Comparison of ENCODE assay signal across 8 cellular contexts in the genomic region with DNA sequence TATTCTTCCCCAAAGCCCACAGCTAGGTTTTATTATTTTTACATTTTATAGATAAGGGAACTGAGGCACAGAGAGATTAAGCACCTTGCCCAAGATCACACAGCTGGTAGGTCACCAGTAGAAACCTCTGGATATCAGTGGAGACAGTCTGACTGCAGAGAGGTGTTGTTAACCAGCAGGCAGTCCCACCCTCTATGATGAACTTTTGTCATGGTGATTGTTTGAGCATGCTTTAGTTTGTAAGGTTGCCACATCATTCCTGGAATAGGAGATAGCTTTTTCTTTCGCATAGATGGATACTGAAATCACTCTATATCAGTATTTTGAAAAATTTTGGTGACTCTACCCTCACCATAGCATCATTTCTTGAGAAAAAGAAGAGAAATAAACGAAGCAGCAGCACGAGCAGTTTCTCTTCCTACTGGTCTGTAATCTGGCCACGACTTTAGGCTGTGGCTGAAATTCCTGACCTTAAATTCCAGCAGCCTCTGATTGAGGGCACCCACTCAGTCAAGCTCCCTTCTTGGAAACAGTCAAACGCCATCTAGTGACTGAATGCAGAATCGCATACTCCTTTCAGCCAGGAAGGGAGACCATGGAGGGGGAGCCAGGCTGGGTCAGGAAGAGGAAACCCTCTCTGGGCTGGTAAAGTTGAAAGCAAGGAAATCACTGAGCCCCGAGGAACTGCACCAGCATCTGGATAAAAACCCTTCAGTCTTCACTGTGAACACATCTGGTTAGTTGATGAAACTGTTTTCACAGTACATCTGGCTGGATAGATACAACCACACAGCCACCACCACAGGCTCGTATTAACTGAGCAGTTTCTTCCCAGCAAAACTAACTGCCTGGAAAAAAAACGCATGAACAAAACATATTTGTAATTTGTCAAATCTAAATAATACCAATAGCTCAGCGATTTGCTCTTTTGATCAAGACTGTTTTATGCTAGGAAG.
DNase-seq lines count a peak whose midpoint lies in the region; ATAC-seq and TF ChIP-seq lines count a peak whose summit lies in the region.

No MANE protein-coding gene starts in this region.

- CTCF ChIA-PET in activated B cell treated with CpG ODN at 0.5 μM for 24 hours (lab: Charles Lee), result interaction anchor here (0.6 to 4.5 kb wide), 37 partner anchors 8 to 983 kb away, joined by 3 to 30 read pairs (median 3); no protein-coding TSS in a partner anchor

- POLR2A ChIA-PET in activated B cell treated with CpG ODN at 0.5 μM for 24 hours (lab: Charles Lee), result interaction anchor here (0.5 to 1.2 kb wide), 2 partner anchors 111 to 202 kb away, joined by 4 read pairs; no protein-coding TSS in a partner anchor

- no peak overlapping the region for H3K27ac Mint-ChIP-seq in activated B cell treated with CpG ODN at 0.5 μM for 24 hours

- TF ChIP-seq CTCF in activated B cell treated with CpG ODN at 0.5 μM for 24 hours (IDR thresholded peaks at IDR 0.05), result peak; percentile 83

- ATAC-seq in activated B cell treated with CpG ODN at 0.5 μM for 24 hours (ENCODE audit: low read depth) (peak; percentile 70), HG03432 (IDR thresholded peaks at IDR 0.05; ENCODE audit: unreplicated experiment) (no peak)

- H3K27me3 Mint-ChIP-seq in activated B cell treated with CpG ODN at 0.5 μM for 24 hours, result peaks cover 6% of the 10 kb centered on the region

- H3K36me3 Mint-ChIP-seq in activated B cell treated with CpG ODN at 0.5 μM for 24 hours (ENCODE audit: low read depth), result peaks cover 2% of the 10 kb centered on the region

- DNase-seq in NCI-H146 (lab: John Stamatoyannopoulos, UW) (peak; percentile 17), NCI-H146 treated with DMSO at 0.1 percent for 48 hours (lab: John Stamatoyannopoulos, UW; ENCODE audit: unreplicated experiment) (no peak), NCI-H1694 treated with DMSO at 0.1 percent for 48 hours (lab: John Stamatoyannopoulos, UW) (peak; percentile 17), activated B cell treated with CpG ODN at 0.5 μM for 24 hours (no peak), cerebellar cortex (ENCODE audit: low spot score) (peak; percentile 11), left kidney (ENCODE audit: low read depth, low spot score) (peak; percentile 89)
- peak; percentile 20 to 32 for DNase-seq in stimulated activated CD4-positive, alpha-beta T cell treated with anti-CD3 and anti-CD28 coated beads, Interleukin-4, amount 100 ng/mL, for 4 hours

- no peak overlapping the region for H3K4me3 Mint-ChIP-seq in activated B cell treated with CpG ODN at 0.5 μM for 24 hours

- intact Hi-C loops in activated B cell treated with CpG ODN at 0.5 μM for 24 hours (cut with micrococcal nuclease), result loop anchor here (1.0 to 5.0 kb wide), 6 partner anchors 103 to 718 kb away; no protein-coding TSS in a partner anchor

- H3K9me3 Mint-ChIP-seq in activated B cell treated with CpG ODN at 0.5 μM for 24 hours, result peaks cover 10% of the 10 kb centered on the region

- H3K4me1 Mint-ChIP-seq in activated B cell treated with CpG ODN at 0.5 μM for 24 hours, result no peaks in the 10 kb centered on the region

Comparison
In these comparisons a context has a peak if more than half of its experiments do, and no peak if none do; other contexts are left out.
1. DNase-seq: peak in NCI-H146 (single experiment), NCI-H1694 treated with DMSO at 0.1 percent for 48 hours (single experiment), cerebellar cortex (single experiment), left kidney (single experiment) and stimulated activated CD4-positive, alpha-beta T cell treated with anti-CD3 and anti-CD28 coated beads, Interleukin-4, amount 100 ng/mL, for 4 hours (2 of 2); none in NCI-H146 treated with DMSO at 0.1 percent for 48 hours (single experiment) and activated B cell treated with CpG ODN at 0.5 μM for 24 hours (single experiment).